17 cellular contexts compared by ENCODE assay signal in the genomic region with DNA sequence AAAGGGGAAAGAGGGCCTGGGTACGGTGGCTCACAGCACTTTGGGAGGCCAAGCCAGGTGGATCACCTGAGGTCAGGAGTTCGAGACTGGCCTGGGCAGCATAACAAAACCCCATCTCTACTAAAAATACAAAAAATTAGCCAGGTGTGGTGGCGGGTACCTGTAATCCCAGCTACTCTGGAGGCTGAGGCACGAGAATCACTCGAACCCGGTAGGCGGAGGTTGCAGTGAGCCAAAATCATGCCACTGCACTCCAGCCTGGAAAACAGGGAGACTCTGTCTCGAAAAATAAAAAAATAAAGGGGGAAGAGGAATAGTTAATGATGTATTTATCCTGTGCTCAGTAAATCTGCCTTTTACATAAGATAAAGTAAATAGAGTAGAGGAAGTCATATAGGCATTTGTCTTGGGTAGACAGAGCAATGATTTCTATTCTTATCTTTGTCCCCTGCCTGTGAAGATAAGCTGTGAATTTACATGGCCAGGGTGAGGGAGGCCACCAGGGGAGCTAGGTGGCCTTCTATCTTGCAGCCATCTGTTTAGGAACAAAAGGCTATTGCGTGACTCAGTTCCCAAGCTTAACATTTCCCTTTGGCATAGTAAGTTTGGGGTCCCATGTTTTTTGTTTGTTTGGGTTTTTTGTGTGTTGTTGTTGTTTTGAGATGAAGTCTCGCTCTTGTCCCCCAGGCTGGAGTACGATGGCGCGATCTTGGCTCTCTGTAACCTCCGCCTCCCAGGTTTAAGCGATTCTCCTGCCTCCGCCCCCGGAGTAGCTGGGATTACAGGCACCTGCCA.
DNase-seq lines count a peak whose midpoint lies in the region; TF ChIP-seq lines count a peak whose summit lies in the region.
"Had no signal": no experiment of that assay in that cellular context is flagged by ENCODE, and none has a peak within 500 bp of the region (broad histone marks: within the 10 kb centered on the region; RNA-seq: fewer than 3 reads in every experiment).

No MANE protein-coding gene starts in this region.

- H3K36me3 ChIP-seq in HUES48 (ENCODE audit: control insufficient read depth, insufficient read depth, low read length) (no peaks in the 10 kb centered on the region), colonic mucosa (no peaks in the 10 kb centered on the region)
- H3K36me3 ChIP-seq: MG63, neutrophil had no signal

- H3K4me1 Mint-ChIP-seq in nephron progenitor cell = peaks cover 63% of the 10 kb centered on the region
- H3K4me1 Mint-ChIP-seq: activated CD4-positive, alpha-beta T cell treated with anti-CD3 and anti-CD28 coated beads, Interleukin-2, amount 10 ng/mL, durations not matched to agents 24 days and 14 days; CD8-positive, alpha-beta memory T cell had no signal

- H3K27ac ChIP-seq in HUES48 (ENCODE audit: low read depth, low read length) = peak overlapping the region; percentile 8
- H3K27ac ChIP-seq in colonic mucosa = no peak overlapping the region
- H3K27ac ChIP-seq: dorsolateral prefrontal cortex, neutrophil, testis had no signal

- no peak overlapping the region for H3K4me3 Mint-ChIP-seq in nephron progenitor cell
- H3K4me3 Mint-ChIP-seq: activated CD4-positive, alpha-beta T cell treated with anti-CD3 and anti-CD28 coated beads, Interleukin-2, amount 10 ng/mL, durations not matched to agents 24 days and 14 days; CD8-positive, alpha-beta memory T cell had no signal

- H3K9ac ChIP-seq in HUES48 (ENCODE audit: low read depth, low read length) (no peak overlapping the region), colonic mucosa (ENCODE audit: low read depth in 2 of 2, low read length in 2 of 2) (no peak overlapping the region)

- H3K27me3 Mint-ChIP-seq in nephron progenitor cell (ENCODE audit: low read depth, poor library complexity) = peaks cover 2% of the 10 kb centered on the region
- H3K27me3 Mint-ChIP-seq: activated CD4-positive, alpha-beta T cell treated with anti-CD3 and anti-CD28 coated beads, Interleukin-2, amount 10 ng/mL, durations not matched to agents 24 days and 14 days; CD8-positive, alpha-beta memory T cell had no signal

- peaks cover 18% of the 10 kb centered on the region for H3K36me3 Mint-ChIP-seq in nephron progenitor cell (ENCODE audit: low read depth)
- H3K36me3 Mint-ChIP-seq: CD8-positive, alpha-beta memory T cell had no signal

- no peaks in the 10 kb centered on the region for H3K9me3 ChIP-seq in HUES48 (ENCODE audit: control insufficient read depth, insufficient read depth, low read length)
- H3K9me3 ChIP-seq in colonic mucosa = no peaks in the 10 kb centered on the region
- H3K9me3 ChIP-seq: MG63, neutrophil, testis had no signal

- DNase-seq in ELF-1 (ENCODE audit: low read depth, low spot score) (peak; percentile 25), colonic mucosa (peak; percentile 42), nephron progenitor cell (no peak), NCI-H1092 (lab: John Stamatoyannopoulos, UW) (no peak), HCEC 1CT (no peak), H4 (ENCODE audit: low spot score) (no peak), HT-29 (ENCODE audit: low spot score) (no peak)
- DNase-seq: activated CD4-positive, alpha-beta T cell treated with anti-CD3 and anti-CD28 coated beads, Interleukin-2, amount 10 ng/mL, durations not matched to agents 24 days and 14 days; activated effector memory CD4-positive, alpha-beta T cell treated with anti-CD3 and anti-CD28 coated beads, Interleukin-2, amount 50 U/mL, for 16 hours; CD8-positive, alpha-beta memory T cell; dorsolateral prefrontal cortex; IMR-90; MG63; NCI-H226; testis had no signal

- H3K4me3 ChIP-seq in HUES48 (ENCODE audit: low read depth, low read length) (no peak overlapping the region), colonic mucosa (no peak overlapping the region)
- H3K4me3 ChIP-seq: dorsolateral prefrontal cortex, MG63, testis had no signal

- peak overlapping the region; percentile 22 for H3K27ac Mint-ChIP-seq in nephron progenitor cell
- H3K27ac Mint-ChIP-seq: activated CD4-positive, alpha-beta T cell treated with anti-CD3 and anti-CD28 coated beads, Interleukin-2, amount 10 ng/mL, durations not matched to agents 24 days and 14 days; CD8-positive, alpha-beta memory T cell had no signal

- no peaks in the 10 kb centered on the region for H3K9me3 Mint-ChIP-seq in nephron progenitor cell
- H3K9me3 Mint-ChIP-seq: activated CD4-positive, alpha-beta T cell treated with anti-CD3 and anti-CD28 coated beads, Interleukin-2, amount 10 ng/mL, durations not matched to agents 24 days and 14 days; CD8-positive, alpha-beta memory T cell had no signal

- H3K4me1 ChIP-seq in HUES48 (ENCODE audit: control insufficient read depth, insufficient read depth, low read length) = peaks cover 5% of the 10 kb centered on the region; the same call in 1 of the 2 replicates
- no peaks in the 10 kb centered on the region for H3K4me1 ChIP-seq in colonic mucosa

- intact Hi-C loops in colonic mucosa (cut with DNase I) = no loop called here

- H3K27me3 ChIP-seq in HUES48 (ENCODE audit: control insufficient read depth, insufficient read depth, low read length) (no peaks in the 10 kb centered on the region), colonic mucosa (no peaks in the 10 kb centered on the region)
- H3K27me3 ChIP-seq: dorsolateral prefrontal cortex, MG63, neutrophil, testis had no signal

- no peak for TF ChIP-seq CTCF in colonic mucosa (IDR thresholded peaks at IDR 0.05)
- TF ChIP-seq CTCF in nephron progenitor cell (IDR thresholded peaks at IDR 0.05) = no peak

Comparison
In these comparisons a context has a peak if more than half of its experiments do, and no peak if none do; other contexts are left out.
1. DNase-seq: peak in ELF-1 (single experiment) and colonic mucosa (single experiment); none in nephron progenitor cell (single experiment), NCI-H1092 (single experiment), HCEC 1CT (single experiment), H4 (single experiment) and HT-29 (single experiment).